10 cellular contexts compared by ENCODE assay signal in the genomic region with DNA sequence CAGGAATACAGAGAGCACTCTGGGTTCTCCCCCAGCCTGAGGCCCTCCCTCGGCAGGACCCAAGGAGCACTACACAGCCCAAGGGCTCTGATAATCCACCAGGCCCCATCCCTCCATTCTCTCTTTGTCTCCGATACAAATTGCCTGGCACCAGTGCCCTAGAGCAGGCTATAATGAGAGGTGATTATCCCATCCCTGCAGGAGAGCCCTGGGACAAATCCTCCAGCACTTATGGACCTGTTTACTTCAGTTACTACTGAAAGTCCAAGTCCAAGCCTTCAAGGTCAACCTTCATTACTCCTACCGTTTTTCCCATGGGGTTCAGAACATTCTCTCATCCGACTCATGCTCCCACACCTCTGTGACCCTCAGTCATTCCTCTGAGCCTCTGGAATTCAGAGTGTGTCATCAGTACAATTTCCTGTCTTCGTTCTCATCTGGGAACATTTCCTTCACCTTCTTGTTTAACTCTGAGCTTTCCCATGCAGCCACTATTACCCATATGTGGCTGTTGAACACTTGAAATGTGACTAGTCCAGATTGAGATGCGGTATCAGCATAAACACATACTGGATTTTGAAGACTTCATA.
DNase-seq lines count a peak whose midpoint lies in the region; ATAC-seq and TF ChIP-seq lines count a peak whose summit lies in the region.
"Had no signal": no experiment of that assay in that cellular context is flagged by ENCODE, and none has a peak within 500 bp of the region (broad histone marks: within the 10 kb centered on the region; RNA-seq: fewer than 3 reads in every experiment).

No MANE protein-coding gene starts in this region.

- H3K9me3 ChIP-seq in RWPE2 (ENCODE audit: severe bottlenecking) = no peaks in the 10 kb centered on the region
- H3K9me3 ChIP-seq in fibroblast of lung (ENCODE audit: control insufficient read depth, insufficient read depth, low read depth, low read length) = no peaks in the 10 kb centered on the region
- H3K9me3 ChIP-seq: prostate gland had no signal

- peaks cover 16% of the 10 kb centered on the region for H3K4me1 ChIP-seq in RWPE2 (ENCODE audit: insufficient read depth, poor library complexity, severe bottlenecking)
- H3K4me1 ChIP-seq in fibroblast of lung (ENCODE audit: control insufficient read depth, extremely low read depth, insufficient read depth, low read length) = peaks cover 14% of the 10 kb centered on the region
- H3K4me1 ChIP-seq: prostate gland had no signal

- H3K4me3 ChIP-seq in RWPE2 (ENCODE audit: severe bottlenecking) (no peak overlapping the region), fibroblast of lung (replicated peaks in 1 of 4; ENCODE audit: control extremely low read depth in 1 of 4, insufficient read depth in 1 of 4, low read depth in 3 of 4, low read length in 4 of 4) (no peak overlapping the region), retinal pigment epithelial cell (ENCODE audit: low read length) (no peak overlapping the region)
- H3K4me3 ChIP-seq: prostate gland had no signal

- H3K79me2 ChIP-seq in fibroblast of lung (ENCODE audit: control insufficient read depth, insufficient read depth, low read length) = no peaks in the 10 kb centered on the region

- DNase-seq in H4 (ENCODE audit: low spot score) (peak; percentile 20), RWPE2 (ENCODE audit: low spot score) (no peak), fibroblast of lung (ENCODE audit: low read depth in 2 of 2) (peak; percentile 66 to 92), retinal pigment epithelial cell (ENCODE audit: low read depth) (peak; percentile 21), NCI-H526 treated with DMSO at 0.1 percent for 48 hours (lab: John Stamatoyannopoulos, UW) (no peak), D341Med (ENCODE audit: low spot score) (no peak), dedifferentiated amniotic fluid mesenchymal stem cell (ENCODE audit: extremely low spot score) (no peak)
- no peak for DNase-seq in stimulated activated naive CD4-positive, alpha-beta T cell treated with Interleukin-2 at 50 U/mL for 16 hours (lab: John Stamatoyannopoulos, UW)
- DNase-seq: T-helper 17 cell had no signal

- peak; percentile 96 for ATAC-seq in RWPE2 (ENCODE audit: low read depth)
- ATAC-seq: T-helper 17 cell had no signal

- H3K9ac ChIP-seq in fibroblast of lung (ENCODE audit: insufficient read depth, low read length) = no peak overlapping the region

- H2AFZ ChIP-seq in fibroblast of lung (ENCODE audit: low read length) = no peak overlapping the region

- H4K20me1 ChIP-seq in fibroblast of lung (ENCODE audit: control insufficient read depth, extremely low read depth, insufficient read depth, low read length) = no peaks in the 10 kb centered on the region

- H3K36me3 ChIP-seq in RWPE2 (ENCODE audit: low read depth) (no peaks in the 10 kb centered on the region), fibroblast of lung (ENCODE audit: control insufficient read depth, insufficient read depth, low read length) (no peaks in the 10 kb centered on the region)
- H3K36me3 ChIP-seq: prostate gland had no signal

- H3K4me2 ChIP-seq in fibroblast of lung (ENCODE audit: extremely low read depth, insufficient read depth, low read length) = no peak overlapping the region

- H3K27me3 ChIP-seq in RWPE2 (ENCODE audit: insufficient read depth, poor library complexity, severe bottlenecking) = no peaks in the 10 kb centered on the region
- H3K27me3 ChIP-seq in fibroblast of lung (ENCODE audit: control insufficient read depth, insufficient read depth, low read length) = no peaks in the 10 kb centered on the region

- no peak for TF ChIP-seq CTCF in RWPE2 (IDR thresholded peaks at IDR 0.05; ENCODE audit: poor library complexity, severe bottlenecking)
- no peak for TF ChIP-seq CTCF in fibroblast of lung (conservative IDR thresholded peaks at IDR 0.05 in 1 of 2, IDR thresholded peaks at IDR 0.05 in 1 of 2; ENCODE audit: low read depth in 1 of 2, low read length in 2 of 2)
- TF ChIP-seq CTCF in retinal pigment epithelial cell (conservative IDR thresholded peaks at IDR 0.05; ENCODE audit: low read depth, low read length) = no peak

- H3K27ac ChIP-seq in RWPE2 (ENCODE audit: poor library complexity, severe bottlenecking) (peak overlapping the region; percentile 68), fibroblast of lung (ENCODE audit: insufficient read depth, low read length) (peak overlapping the region; percentile 35)
- H3K27ac ChIP-seq: prostate gland had no signal

Comparison
In these comparisons a context has a peak if more than half of its experiments do, and no peak if none do; other contexts are left out.
1. DNase-seq: peak in H4 (single experiment), fibroblast of lung (2 of 2) and retinal pigment epithelial cell (single experiment); none in RWPE2 (single experiment), NCI-H526 treated with DMSO at 0.1 percent for 48 hours (single experiment), stimulated activated naive CD4-positive, alpha-beta T cell treated with Interleukin-2 at 50 U/mL for 16 hours (single experiment), D341Med (single experiment) and dedifferentiated amniotic fluid mesenchymal stem cell (single experiment).